29 cellular contexts compared by ENCODE assay signal in the genomic region with DNA sequence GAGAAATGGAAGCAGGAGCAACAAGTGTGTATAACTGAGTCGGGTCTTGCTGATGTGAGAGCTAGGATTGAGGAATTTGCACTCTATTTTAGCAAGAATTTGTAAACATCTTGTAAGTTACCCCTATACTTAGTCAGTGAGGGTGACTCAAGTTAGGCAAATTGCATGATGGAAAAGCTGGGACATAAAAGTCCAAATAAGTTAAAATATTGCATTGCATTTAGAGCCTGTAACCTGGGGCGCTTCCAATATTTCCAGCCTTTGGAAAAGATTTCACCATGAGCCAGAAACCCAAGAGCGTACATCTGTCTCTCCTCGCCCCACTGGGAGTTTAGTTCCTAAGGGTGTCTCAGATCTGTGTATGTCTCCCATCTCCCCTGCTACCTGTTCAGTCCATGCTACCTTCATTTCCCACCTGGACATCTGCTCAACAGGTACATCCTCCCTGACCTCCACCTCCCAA. TPM values are rescaled to one million over a fixed set of nuclear protein-coding genes. Genes with fewer than 3 reads are reported as not detected.
DNase-seq lines count a peak whose midpoint lies in the region; ATAC-seq, FAIRE-seq and TF ChIP-seq lines count a peak whose summit lies in the region.
"Had no signal": no experiment of that assay in that cellular context is flagged by ENCODE, and none has a peak within 500 bp of the region (broad histone marks: within the 10 kb centered on the region; RNA-seq: fewer than 3 reads in every experiment).

No MANE protein-coding gene starts in this region.

- H3K4me1 Mint-ChIP-seq in neural progenitor cell, result no peaks in the 10 kb centered on the region
- no peaks in the 10 kb centered on the region for H3K4me1 Mint-ChIP-seq in natural killer cell
- H3K4me1 Mint-ChIP-seq: activated CD4-positive, alpha-beta T cell treated with anti-CD3 and anti-CD28 coated beads, Interleukin-2, amount 10 ng/mL, durations not matched to agents 7 days and 5 days; CD8-positive, alpha-beta memory T cell; central memory CD8-positive, alpha-beta T cell; stimulated activated memory B cell treated with anti-CD40 and anti-IgM and Interleukin-4, amounts not matched to agents 10 μg/mL and 1 μg/mL and 100 μg/mL, for 72 hours had no signal

- no TSS peak for BruUV-seq in GM12878 (replicated peaks; lab: Mats Ljungman, UMichigan)

- FAIRE-seq in GM12878 (lab: Jason Lieb, UNC), result no peak
- FAIRE-seq: GM12891 had no signal

- H3K27ac Mint-ChIP-seq in neural progenitor cell, result no peak overlapping the region
- H3K27ac Mint-ChIP-seq in natural killer cell, result no peak overlapping the region
- H3K27ac Mint-ChIP-seq: activated CD4-positive, alpha-beta T cell treated with anti-CD3 and anti-CD28 coated beads, Interleukin-2, amount 10 ng/mL, durations not matched to agents 7 days and 5 days; activated T-helper 1 cell treated with anti-CD3 and anti-CD28 coated beads, Interleukin-12 subunit alpha, Interleukin-12 subunit beta, Interleukin-2, Interleukin-4 antibody, amounts not matched to agents 30 ng/mL and 10 ng/mL and 1 ng/mL, durations not matched to agents 14 hours and 24 hours and 36 hours; stimulated activated memory B cell treated with anti-CD40 and anti-IgM and Interleukin-4, amounts not matched to agents 10 μg/mL and 1 μg/mL and 100 μg/mL, for 72 hours; T-helper 2 cell treated with Interferon-gamma antibody and Interleukin-4, amounts not matched to agents 5 μg/mL and 100 μg/mL, for 36 hours had no signal

- in situ Hi-C loops in GM12878 (cut with MboI), result no loop called here

- intact Hi-C loops in GM12878 (cut with micrococcal nuclease; ENCODE audit: unreplicated experiment), result no loop called here
- intact Hi-C loops in uterus (cut with DNase I; ENCODE audit: low total_unique reads), result no loop called here
- intact Hi-C loops in natural killer cell (cut with micrococcal nuclease), result no loop called here

- H3K9me3 ChIP-seq in GM12878 (replicated peaks; ENCODE audit: control insufficient read depth, insufficient read depth, low read length) (no peaks in the 10 kb centered on the region), neural progenitor cell (ENCODE audit: low read depth) (no peaks in the 10 kb centered on the region), uterus (no peaks in the 10 kb centered on the region)
- H3K9me3 ChIP-seq: heart right ventricle had no signal

- TF ChIP-seq EP300 in GM12878 (IDR thresholded peaks at IDR 0.05; ENCODE audit: borderline replicate concordance in 1 of 2, control insufficient read depth in 1 of 2, low read depth in 2 of 2, low read length in 2 of 2), result no peak

- H3K79me2 ChIP-seq in GM12878 (ENCODE audit: control insufficient read depth, insufficient read depth, low read length), result no peaks in the 10 kb centered on the region
- no peaks in the 10 kb centered on the region for H3K79me2 ChIP-seq in neural progenitor cell (ENCODE audit: low read depth)

- CTCF ChIA-PET in GM12878 (lab: Yijun Ruan, JAX), result no interaction called here

- SMC1A ChIA-PET in GM12878 (lab: Charles Lee; ENCODE audit: uncharacterized antibody, unreplicated experiment), result interaction anchor here (0.6 kb wide), 1 partner anchor 17 kb away, joined by 3 read pairs; no protein-coding TSS in a partner anchor

- H3K27me3 Mint-ChIP-seq in neural progenitor cell (ENCODE audit: insufficient read depth, low read depth) (peaks cover 5% of the 10 kb centered on the region), natural killer cell (ENCODE audit: low read depth in 2 of 2) (peaks cover 12 to 14% of the 10 kb centered on the region in 2 donors)

- H3K27ac ChIP-seq in GM12878 (ENCODE audit: control insufficient read depth, insufficient read depth), result no peak overlapping the region
- H3K27ac ChIP-seq in neural progenitor cell, result no peak overlapping the region
- H3K27ac ChIP-seq in uterus, result peak overlapping the region; percentile 74 to 76
- H3K27ac ChIP-seq: foreskin keratinocyte, heart right ventricle, WERI-Rb-1 had no signal

- ATAC-seq in GM12878, result no peak
- ATAC-seq in natural killer cell, result no peak
- ATAC-seq in GM21360 (IDR thresholded peaks at IDR 0.05; ENCODE audit: unreplicated experiment), result no peak
- ATAC-seq: foreskin keratinocyte; HCT116; heart right ventricle; left cardiac atrium; SK-N-SH treated with all-trans-retinoic acid at 6 μM for 48 hours; stimulated activated memory B cell treated with anti-CD40 and anti-IgM and Interleukin-4, amounts not matched to agents 10 μg/mL and 1 μg/mL and 100 μg/mL, for 72 hours had no signal

- H3K27me3 ChIP-seq in GM12878 (replicated peaks in 1 of 2; ENCODE audit: control insufficient read depth in 2 of 2, insufficient read depth in 2 of 2, low read length in 1 of 2), result 0 out of 4 replicates have a peak, but pooled peaks cover 0 to 2% of the 10 kb centered on the region in 2 experiments
- no peaks in the 10 kb centered on the region for H3K27me3 ChIP-seq in neural progenitor cell
- no peaks in the 10 kb centered on the region for H3K27me3 ChIP-seq in uterus
- H3K27me3 ChIP-seq: heart right ventricle had no signal

- H3K9ac ChIP-seq in GM12878 (ENCODE audit: control insufficient read depth, insufficient read depth, low read length), result no peak overlapping the region
- no peak overlapping the region for H3K9ac ChIP-seq in neural progenitor cell

- no peak for TF ChIP-seq RAD21 in GM12878 (IDR thresholded peaks at IDR 0.05; ENCODE audit: insufficient read depth, low read depth, low read length)

- DNase-seq in GM04504 (ENCODE audit: low read depth), result peak; percentile 80
- no peak for DNase-seq in GM12878 (ENCODE audit: low read depth, low spot score)
- no peak for DNase-seq in neural progenitor cell (ENCODE audit: low spot score)
- peak in 1 of 2 donors; percentile 60 for DNase-seq in uterus
- no peak for DNase-seq in natural killer cell
- DNase-seq in NCI-H526 (lab: John Stamatoyannopoulos, UW), result no peak
- DNase-seq: activated CD4-positive, alpha-beta T cell treated with anti-CD3 and anti-CD28 coated beads, Interleukin-2, amount 10 ng/mL, durations not matched to agents 7 days and 5 days; activated naive CD4-positive, alpha-beta T cell treated with anti-CD3 and anti-CD28 coated beads, Interleukin-2, amount 50 U/mL, for 16 hours; CD8-positive, alpha-beta memory T cell; DMS153; foreskin keratinocyte; GF-D8; heart right ventricle; left cardiac atrium; NCI-H1417 treated with DMSO at 0.1 percent for 48 hours; NCI-H2107; NCI-H446; nucleus accumbens; WERI-Rb-1 had no signal

- H3K4me3 ChIP-seq in GM12878 (no peak overlapping the region), neural progenitor cell (no peak overlapping the region), uterus (no peak overlapping the region)
- H3K4me3 ChIP-seq: heart right ventricle had no signal

- H2AFZ ChIP-seq in GM12878 (ENCODE audit: control insufficient read depth, low read depth, low read length) (no peak overlapping the region), neural progenitor cell (replicated peaks) (peak overlapping the region; percentile 5)

- H3K36me3 ChIP-seq in GM12878 (ENCODE audit: control insufficient read depth in 2 of 2, insufficient read depth in 2 of 2, low read length in 1 of 2), result no peaks in the 10 kb centered on the region
- no peaks in the 10 kb centered on the region for H3K36me3 ChIP-seq in neural progenitor cell
- H3K36me3 ChIP-seq in uterus, result no peaks in the 10 kb centered on the region
- H3K36me3 ChIP-seq: heart right ventricle, WERI-Rb-1 had no signal

- RAD21 ChIA-PET in GM12878 (lab: Charles Lee; ENCODE audit: unreplicated experiment), result no interaction called here

- no peak for TF ChIP-seq POLR2A in GM12878 (IDR thresholded peaks at IDR 0.05; ENCODE audit: low read depth, low read length)
- TF ChIP-seq POLR2A in uterus (IDR thresholded peaks at IDR 0.05), result no peak

- WGBS in GM12878 (ENCODE audit: insufficient coverage, insufficient replicate concordance, low lambda C conversion rate, missing lambda C conversion rate), result 43% methylated on average over 4 of the region's 4 CpGs

- H3K4me3 Mint-ChIP-seq in neural progenitor cell (no peak overlapping the region), natural killer cell (no peak overlapping the region)
- H3K4me3 Mint-ChIP-seq: activated CD4-positive, alpha-beta T cell treated with anti-CD3 and anti-CD28 coated beads, Interleukin-2, amount 10 ng/mL, durations not matched to agents 7 days and 5 days; activated T-helper 1 cell treated with anti-CD3 and anti-CD28 coated beads, Interleukin-12 subunit alpha, Interleukin-12 subunit beta, Interleukin-2, Interleukin-4 antibody, amounts not matched to agents 30 ng/mL and 10 ng/mL and 1 ng/mL, durations not matched to agents 14 hours and 24 hours and 36 hours; CD8-positive, alpha-beta memory T cell; central memory CD8-positive, alpha-beta T cell; stimulated activated memory B cell treated with anti-CD40 and anti-IgM and Interleukin-4, amounts not matched to agents 10 μg/mL and 1 μg/mL and 100 μg/mL, for 72 hours; T-helper 2 cell treated with Interferon-gamma antibody and Interleukin-4, amounts not matched to agents 5 μg/mL and 100 μg/mL, for 36 hours had no signal

- TF ChIP-seq CTCF in GM12878 (IDR thresholded peaks at IDR 0.05 in 2 of 3, conservative IDR thresholded peaks at IDR 0.05 in 1 of 3; ENCODE audit: control insufficient read depth in 2 of 3, extremely low read depth in 1 of 3, insufficient read depth in 1 of 3, low read depth in 3 of 3, low read length in 3 of 3) (no peak), neural progenitor cell (IDR thresholded peaks at IDR 0.05) (no peak), uterus (IDR thresholded peaks at IDR 0.05) (no peak), natural killer cell (IDR thresholded peaks at IDR 0.05) (no peak)

- H4K20me1 ChIP-seq in GM12878 (ENCODE audit: control insufficient read depth, insufficient read depth) (no peaks in the 10 kb centered on the region), neural progenitor cell (ENCODE audit: low read depth) (no peaks in the 10 kb centered on the region)

- H3F3A ChIP-seq in neural progenitor cell (ENCODE audit: low read depth), result peaks cover under 1% of the 10 kb centered on the region

- H3K9me3 Mint-ChIP-seq in neural progenitor cell, result no peaks in the 10 kb centered on the region
- no peaks in the 10 kb centered on the region for H3K9me3 Mint-ChIP-seq in natural killer cell
- H3K9me3 Mint-ChIP-seq: activated CD4-positive, alpha-beta T cell treated with anti-CD3 and anti-CD28 coated beads, Interleukin-2, amount 10 ng/mL, durations not matched to agents 7 days and 5 days; activated T-helper 1 cell treated with anti-CD3 and anti-CD28 coated beads, Interleukin-12 subunit alpha, Interleukin-12 subunit beta, Interleukin-2, Interleukin-4 antibody, amounts not matched to agents 30 ng/mL and 10 ng/mL and 1 ng/mL, durations not matched to agents 14 hours and 24 hours and 36 hours; CD8-positive, alpha-beta memory T cell; central memory CD8-positive, alpha-beta T cell; stimulated activated memory B cell treated with anti-CD40 and anti-IgM and Interleukin-4, amounts not matched to agents 10 μg/mL and 1 μg/mL and 100 μg/mL, for 72 hours; T-helper 2 cell treated with Interferon-gamma antibody and Interleukin-4, amounts not matched to agents 5 μg/mL and 100 μg/mL, for 36 hours had no signal

- POLR2A ChIA-PET in GM12878 (lab: Charles Lee), result no interaction called here

- no peak overlapping the region for H3K4me2 ChIP-seq in GM12878 (ENCODE audit: control insufficient read depth, insufficient read depth)
- no peak overlapping the region for H3K4me2 ChIP-seq in neural progenitor cell

- H3K36me3 Mint-ChIP-seq in neural progenitor cell (no peaks in the 10 kb centered on the region), natural killer cell (no peaks in the 10 kb centered on the region)
- H3K36me3 Mint-ChIP-seq: CD8-positive, alpha-beta memory T cell; stimulated activated memory B cell treated with anti-CD40 and anti-IgM and Interleukin-4, amounts not matched to agents 10 μg/mL and 1 μg/mL and 100 μg/mL, for 72 hours had no signal

- no peaks in the 10 kb centered on the region for H3K4me1 ChIP-seq in GM12878 (ENCODE audit: control insufficient read depth, insufficient read depth, low read length)
- H3K4me1 ChIP-seq in neural progenitor cell, result peaks cover 4% of the 10 kb centered on the region
- peaks cover 2 to 4% of the 10 kb centered on the region in 2 donors for H3K4me1 ChIP-seq in uterus
- H3K4me1 ChIP-seq: foreskin keratinocyte had no signal

RNA-seq across cellular contexts. Expression of a gene that starts 37.0 kb away (rescaled TPM):
- total RNA-seq in GM12878 (2013; cell fraction: nucleolus; rRNA removed), result not detected in 2 replicates
- total RNA-seq in GM12878 (2014; rRNA removed), result not detected in 2 replicates
- total RNA-seq in GM12878 (2014; rRNA removed; fragmentation: Illumina TruSeq; extraction: Trizol), result not detected in 2 replicates
- total RNA-seq in GM12878 (2021), result not detected in 2 replicates
- not detected for polyA plus RNA-seq in GM12878 (2011; ENCODE audit: low read depth)
- 0.15 TPM in 1 of 2 replicates, not detected in the other for polyA plus RNA-seq in GM12878 (2011; rRNA removed)
- polyA plus RNA-seq in GM12878 (2011; cell fraction: cytosol; rRNA removed), result 0.16 and 0.17 TPM in 2 replicates
- polyA plus RNA-seq in GM12878 (2011; cell fraction: nucleus; rRNA removed), result 0.22 and 0.25 TPM in 2 replicates
- 0.15 TPM in 1 of 2 replicates, not detected in the other for polyA plus RNA-seq in GM12878 (2012)
- not detected in 2 replicates for polyA plus RNA-seq in GM12878 (2014; fragmentation: Illumina TruSeq; extraction: Trizol)
- polyA plus RNA-seq in GM12878 (2014; fragmentation: Nextera tagmentation; extraction: Ambion mirVana), result not detected
- polyA plus RNA-seq in GM12878 (2014; rRNA removed), result not detected in 2 replicates
- not detected for polyA plus RNA-seq in GM12878 (2016; fragmentation: Nextera tagmentation; extraction: Ambion mirVana)
- 0.41 TPM in 1 of 2 replicates, not detected in the other for polyA minus RNA-seq in GM12878 (2011; rRNA and poly(A)+ RNA removed)
- polyA minus RNA-seq in GM12878 (2011; cell fraction: cytosol; rRNA and poly(A)+ RNA removed), result not detected in 2 replicates
- not detected in 2 replicates for polyA minus RNA-seq in GM12878 (2011; cell fraction: nucleus; rRNA and poly(A)+ RNA removed)
- total RNA-seq in neural progenitor cell (ENCODE audit: low replicate concordance), result not detected in 2 replicates
- total RNA-seq in uterus, result not detected
- total RNA-seq in natural killer cell, result not detected
- total RNA-seq: activated CD4-positive, alpha-beta T cell treated with anti-CD3 and anti-CD28 coated beads, Interleukin-2, amount 10 ng/mL, durations not matched to agents 7 days and 5 days; activated T-helper 1 cell treated with anti-CD3 and anti-CD28 coated beads, Interleukin-12 subunit alpha, Interleukin-12 subunit beta, Interleukin-2, Interleukin-4 antibody, amounts not matched to agents 30 ng/mL and 10 ng/mL and 1 ng/mL, durations not matched to agents 14 hours and 24 hours and 36 hours; CD8-positive, alpha-beta memory T cell; foreskin keratinocyte; heart right ventricle; left cardiac atrium; M059J; renal cortical epithelial cell had no signal
- polyA plus RNA-seq: CD8-positive, alpha-beta memory T cell; foreskin keratinocyte; heart right ventricle had no signal

RNA-seq across cellular contexts. Expression of a gene that starts 55.2 kb away (rescaled TPM):
- 105 and 113 TPM in 2 replicates for total RNA-seq in GM12878 (2013; cell fraction: nucleolus; rRNA removed)
- total RNA-seq in GM12878 (2014; rRNA removed) (18.7 and 22.8 TPM in 2 replicates), GM12878 (2014; rRNA removed; fragmentation: Illumina TruSeq; extraction: Trizol) (13.6 and 14.4 TPM in 2 replicates), GM12878 (2021) (25.2 and 25.4 TPM in 2 replicates), neural progenitor cell (ENCODE audit: low replicate concordance) (7.0 and 10.4 TPM in 2 replicates), uterus (10 to 100 TPM; 13.1 to 49.4 (median 27.0) TPM), natural killer cell (10 to 100 TPM; 16.3 to 32.1 (median 31.9) TPM)
- 21.2 TPM for polyA plus RNA-seq in GM12878 (2011; ENCODE audit: low read depth)
- polyA plus RNA-seq in GM12878 (2011; rRNA removed) (25.5 and 29.8 TPM in 2 replicates), GM12878 (2014; fragmentation: Illumina TruSeq; extraction: Trizol) (16.9 and 17.5 TPM in 2 replicates), GM12878 (2014; fragmentation: Nextera tagmentation; extraction: Ambion mirVana) (1 to 10 TPM; 4.8 to 5.4 TPM), GM12878 (2014; rRNA removed) (32.6 and 35.9 TPM in 2 replicates), GM12878 (2016; fragmentation: Nextera tagmentation; extraction: Ambion mirVana) (10 to 100 TPM; 14.3 to 16.5 TPM)
- polyA plus RNA-seq in GM12878 (2011; cell fraction: cytosol; rRNA removed), result 22.5 and 30.3 TPM in 2 replicates
- polyA plus RNA-seq in GM12878 (2011; cell fraction: nucleus; rRNA removed), result 273 and 333 TPM in 2 replicates
- polyA plus RNA-seq in GM12878 (2012), result 23.9 and 29.8 TPM in 2 replicates
- polyA minus RNA-seq in GM12878 (2011; rRNA and poly(A)+ RNA removed), result 12.0 and 18.2 TPM in 2 replicates
- polyA minus RNA-seq in GM12878 (2011; cell fraction: cytosol; rRNA and poly(A)+ RNA removed), result 5.3 and 8.0 TPM in 2 replicates
- polyA minus RNA-seq in GM12878 (2011; cell fraction: nucleus; rRNA and poly(A)+ RNA removed), result 32.4 and 40.9 TPM in 2 replicates

Comparison
In these comparisons a context has a peak if more than half of its experiments do, and no peak if none do; other contexts are left out.
1. H3K27ac ChIP-seq: peak in uterus (2 of 2); none in GM12878 (single experiment) and neural progenitor cell (single experiment).